Comparison of ENCODE assay signal across 8 cellular contexts in genomic region chr9:34123682-34124081, GRCh38. TPM values are rescaled to one million over a fixed set of nuclear protein-coding genes. Genes with fewer than 3 reads are reported as not detected.
DNase-seq lines count a peak whose midpoint lies in the region; ATAC-seq and TF ChIP-seq lines count a peak whose summit lies in the region.

No MANE protein-coding gene starts in this region.

- H3K36me3 ChIP-seq in gastrocnemius medialis = peaks cover 0 to 16% of the 10 kb centered on the region in 2 donors
- H3K36me3 ChIP-seq in mesendoderm (ENCODE audit: control insufficient read depth, insufficient read depth, low read length) = peaks cover 2% of the 10 kb centered on the region

- TF ChIP-seq POLR2A in gastrocnemius medialis (IDR thresholded peaks at IDR 0.05) = no peak

- H2BK120ac ChIP-seq in mesendoderm (ENCODE audit: low read depth, low read length) = no peak overlapping the region

- DNase-seq in KBM-7 = peak; percentile 96
- no peak for DNase-seq in activated naive CD8-positive, alpha-beta T cell treated with anti-CD3 and anti-CD28 coated beads, Interleukin-2, amount 10 ng/mL, durations not matched to agents 7 days and 5 days
- peak in 1 of 2 donors; percentile 28 for DNase-seq in gastrocnemius medialis
- no peak for DNase-seq in mesendoderm
- no peak for DNase-seq in DMS153 (lab: John Stamatoyannopoulos, UW)
- DNase-seq in NCI-H1105 (lab: John Stamatoyannopoulos, UW) = no peak

- no peak overlapping the region for H3K4me3 ChIP-seq in gastrocnemius medialis
- H3K4me3 ChIP-seq in mesendoderm (ENCODE audit: low read length) = no peak overlapping the region

- H2AK5ac ChIP-seq in mesendoderm (ENCODE audit: low read length) = no peak overlapping the region

- POLR2A ChIA-PET in activated naive CD8-positive, alpha-beta T cell treated with anti-CD3 and anti-CD28 coated beads, Interleukin-2, amount 10 ng/mL, durations not matched to agents 7 days and 5 days (lab: Charles Lee) = interaction anchor here (0.6 kb wide), 1 partner anchor 176 kb away, joined by 3 read pairs; no protein-coding TSS in a partner anchor

- no peak overlapping the region for H3K23ac ChIP-seq in mesendoderm (ENCODE audit: low read length)

- no peak overlapping the region for H3K4ac ChIP-seq in mesendoderm (ENCODE audit: low read depth, low read length)

- H3K9me3 ChIP-seq in gastrocnemius medialis = no peaks in the 10 kb centered on the region

- H3K36me3 Mint-ChIP-seq in activated naive CD8-positive, alpha-beta T cell treated with anti-CD3 and anti-CD28 coated beads, Interleukin-2, amount 10 ng/mL, durations not matched to agents 7 days and 5 days = peaks cover 36% of the 10 kb centered on the region

- H3K56ac ChIP-seq in mesendoderm (ENCODE audit: low read length) = no peak overlapping the region

- intact Hi-C loops in gastrocnemius medialis (cut with DNase I; ENCODE audit: low total_unique reads) = no loop called here

- ATAC-seq in GM19035 (IDR thresholded peaks at IDR 0.05; ENCODE audit: unreplicated experiment) (peak; percentile 31), gastrocnemius medialis (no peak), HG03196 (IDR thresholded peaks at IDR 0.05; ENCODE audit: unreplicated experiment) (no peak)
- ATAC-seq in activated naive CD8-positive, alpha-beta T cell treated with anti-CD3 and anti-CD28 coated beads, Interleukin-2, amount 10 ng/mL, durations not matched to agents 7 days and 5 days (ENCODE audit: low read depth) = peak; percentile 11

- H4K5ac ChIP-seq in mesendoderm (ENCODE audit: low read length) = no peak overlapping the region

- no peak for TF ChIP-seq CTCF in gastrocnemius medialis (IDR thresholded peaks at IDR 0.05 in 4 of 5, conservative IDR thresholded peaks at IDR 0.05 in 1 of 5)

- H3K27me3 Mint-ChIP-seq in activated naive CD8-positive, alpha-beta T cell treated with anti-CD3 and anti-CD28 coated beads, Interleukin-2, amount 10 ng/mL, durations not matched to agents 7 days and 5 days = no peaks in the 10 kb centered on the region

- H3K18ac ChIP-seq in mesendoderm (ENCODE audit: low read length) = no peak overlapping the region

- H2BK15ac ChIP-seq in mesendoderm (replicated peaks; ENCODE audit: low read depth) = no peak overlapping the region

- no peak overlapping the region for H3K4me2 ChIP-seq in mesendoderm (ENCODE audit: low read length)

- H3K79me2 ChIP-seq in mesendoderm (ENCODE audit: control insufficient read depth, insufficient read depth, low read length) = peaks cover 33% of the 10 kb centered on the region

- no peak overlapping the region for H2BK5ac ChIP-seq in mesendoderm (ENCODE audit: low read length)

- H3K27ac ChIP-seq in gastrocnemius medialis = peak overlapping the region in 3 of 4 donors; percentile 10 to 84 (median 25)
- H3K27ac ChIP-seq in mesendoderm (ENCODE audit: low read depth, low read length) = no peak overlapping the region

- in situ Hi-C loops in KBM-7 (cut with MboI; ENCODE audit: low pct_unique_long_range_greater_than_20kb, low sequenced_read_pairs) (no loop called here), gastrocnemius medialis (cut with MboI; ENCODE audit: low sequenced_read_pairs in 4 of 4) (loop anchor here in 2 of 4 donors (10.0 kb wide), 3 partner anchors 61 to 201 kb away; partner anchors contain the start of genes KIF24 (in 1 of the 2) and NUDT2 (in 1 of the 2))

- H4K8ac ChIP-seq in mesendoderm (ENCODE audit: low read depth, low read length) = no peak overlapping the region

- no peaks in the 10 kb centered on the region for H3K9me3 Mint-ChIP-seq in activated naive CD8-positive, alpha-beta T cell treated with anti-CD3 and anti-CD28 coated beads, Interleukin-2, amount 10 ng/mL, durations not matched to agents 7 days and 5 days

- peaks cover 30 to 31% of the 10 kb centered on the region in 2 donors for H3K4me1 ChIP-seq in gastrocnemius medialis
- no peaks in the 10 kb centered on the region for H3K4me1 ChIP-seq in mesendoderm (ENCODE audit: control insufficient read depth, low read depth, low read length)

- peaks cover 37% of the 10 kb centered on the region for H3K4me1 Mint-ChIP-seq in activated naive CD8-positive, alpha-beta T cell treated with anti-CD3 and anti-CD28 coated beads, Interleukin-2, amount 10 ng/mL, durations not matched to agents 7 days and 5 days

- H3K27ac Mint-ChIP-seq in activated naive CD8-positive, alpha-beta T cell treated with anti-CD3 and anti-CD28 coated beads, Interleukin-2, amount 10 ng/mL, durations not matched to agents 7 days and 5 days = peak overlapping the region; percentile 81

- WGBS in mesendoderm (ENCODE audit: extremely low coverage, insufficient coverage, low lambda C conversion rate) = no CpG with 5 or more reads among the region's 6 CpGs

- peaks cover 16% of the 10 kb centered on the region for H3K79me1 ChIP-seq in mesendoderm (ENCODE audit: low read length)

- H3K4me3 Mint-ChIP-seq in activated naive CD8-positive, alpha-beta T cell treated with anti-CD3 and anti-CD28 coated beads, Interleukin-2, amount 10 ng/mL, durations not matched to agents 7 days and 5 days = peak overlapping the region; percentile 99

- H3K27me3 ChIP-seq in gastrocnemius medialis (no peaks in the 10 kb centered on the region), mesendoderm (ENCODE audit: insufficient read depth, low read length, poor library complexity) (no peaks in the 10 kb centered on the region)

- H3K9ac ChIP-seq in mesendoderm (ENCODE audit: low read length) = no peak overlapping the region

RNA-seq across cellular contexts. Expression of gene DCAF12, which starts 2.8 kb away (rescaled TPM):
- total RNA-seq in activated naive CD8-positive, alpha-beta T cell treated with anti-CD3 and anti-CD28 coated beads, Interleukin-2, amount 10 ng/mL, durations not matched to agents 7 days and 5 days = 10 to 100 TPM; 35.8 to 41.6 TPM
- 10 to 100 TPM; 19.4 to 33.7 (median 26.7) TPM for total RNA-seq in gastrocnemius medialis
- 14.8 TPM for polyA plus RNA-seq in mesendoderm (2013, experiment 1 of 2)
- polyA plus RNA-seq in mesendoderm (2013, experiment 2 of 2) = 14.5 TPM

RNA-seq across cellular contexts. Expression of gene UBAP1, which starts 55.2 kb away (rescaled TPM):
- 10 to 100 TPM; 36.3 to 36.5 TPM for total RNA-seq in activated naive CD8-positive, alpha-beta T cell treated with anti-CD3 and anti-CD28 coated beads, Interleukin-2, amount 10 ng/mL, durations not matched to agents 7 days and 5 days
- 100 to 1,000 TPM in 1 of 4 donors, 10 to 100 TPM in 3; 69.5 to 162 (median 90.8) TPM for total RNA-seq in gastrocnemius medialis
- 28.5 TPM for polyA plus RNA-seq in mesendoderm (2013, experiment 1 of 2)
- polyA plus RNA-seq in mesendoderm (2013, experiment 2 of 2) = 28.1 TPM

Comparison
In these comparisons a context has a peak if more than half of its experiments do, and no peak if none do; other contexts are left out.
1. ATAC-seq: peak in GM19035 (single experiment) and activated naive CD8-positive, alpha-beta T cell treated with anti-CD3 and anti-CD28 coated beads, Interleukin-2, amount 10 ng/mL, durations not matched to agents 7 days and 5 days (single experiment); none in gastrocnemius medialis (0 of 2) and HG03196 (single experiment).